1 cellular context compared by ENCODE assay signal in the genomic region with DNA sequence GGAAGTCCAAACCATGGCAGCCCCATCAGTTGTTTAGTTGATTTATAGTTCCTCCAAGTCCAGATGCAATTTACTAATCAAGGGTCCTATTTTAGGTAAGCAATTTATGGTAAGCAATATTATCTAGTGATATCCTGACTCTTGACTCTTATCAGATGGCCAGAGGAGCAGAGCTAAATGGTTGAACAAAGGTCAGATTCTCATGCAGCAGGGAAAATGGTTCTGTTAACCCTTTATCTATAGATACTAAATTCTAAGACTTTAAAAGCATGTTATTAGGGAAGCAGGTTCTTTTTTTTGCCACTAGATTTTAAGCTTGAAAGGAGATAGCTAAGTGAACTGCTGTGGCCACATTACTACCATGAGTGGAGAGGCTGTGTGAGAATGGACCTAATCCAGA.
TF ChIP-seq lines count a peak whose summit lies in the region.

No MANE protein-coding gene starts in this region.

TF ChIP-seq in HepG2, 621 proteins besides CTCF, POLR2A, EP300 and RAD21 (continued from another document):
- 0 out of 2 replicates have a peak, but pooled peaks have one; percentile 30 for TF ChIP-seq RORA (CRISPR knock-in tag; IDR thresholded peaks at IDR 0.05)
- 0 out of 2 replicates have a peak, but pooled peaks have one; percentile 51 for TF ChIP-seq SCMH1 (CRISPR knock-in tag; IDR thresholded peaks at IDR 0.05; ENCODE audit: borderline replicate concordance)
- TF ChIP-seq ZNF234 (CRISPR knock-in tag; conservative IDR thresholded peaks at IDR 0.05) = no peak
- TF ChIP-seq ZFP62 (CRISPR knock-in tag; IDR thresholded peaks at IDR 0.05) = no peak
- TF ChIP-seq, protein P1, sequence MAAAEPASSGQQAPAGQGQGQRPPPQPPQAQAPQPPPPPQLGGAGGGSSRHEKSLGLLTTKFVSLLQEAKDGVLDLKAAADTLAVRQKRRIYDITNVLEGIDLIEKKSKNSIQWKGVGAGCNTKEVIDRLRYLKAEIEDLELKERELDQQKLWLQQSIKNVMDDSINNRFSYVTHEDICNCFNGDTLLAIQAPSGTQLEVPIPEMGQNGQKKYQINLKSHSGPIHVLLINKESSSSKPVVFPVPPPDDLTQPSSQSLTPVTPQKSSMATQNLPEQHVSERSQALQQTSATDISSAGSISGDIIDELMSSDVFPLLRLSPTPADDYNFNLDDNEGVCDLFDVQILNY (CRISPR knock-in tag; conservative IDR thresholded peaks at IDR 0.05) = no peak
TF ChIP-seq in HepG2: peak in this region for 5.
